ENCODE assay signal across 21 cellular contexts in genomic region chr9:14066815-14067214, GRCh38.
DNase-seq lines count a peak whose midpoint lies in the region; ATAC-seq and TF ChIP-seq lines count a peak whose summit lies in the region.
"Had no signal": no experiment of that assay in that cellular context is flagged by ENCODE, and none has a peak within 500 bp of the region (broad histone marks: within the 10 kb centered on the region; RNA-seq: fewer than 3 reads in every experiment).

No MANE protein-coding gene starts in this region.

- H3K9me3 ChIP-seq in PC-3 (ENCODE audit: low read length) (no peaks in the 10 kb centered on the region), tibial nerve (no peaks in the 10 kb centered on the region)
- H3K9me3 ChIP-seq: BE2C, Peyer's patch had no signal

- H3K36me3 ChIP-seq in PC-3 (ENCODE audit: low read depth, low read length): no peaks in the 10 kb centered on the region
- H3K36me3 ChIP-seq in tibial nerve: no peaks in the 10 kb centered on the region
- H3K36me3 ChIP-seq: BE2C, Peyer's patch had no signal

- BruUV-seq in PC-3 (replicated peaks; lab: Mats Ljungman, UMichigan): no TSS peak

- H3K9me3 Mint-ChIP-seq in nephron: peaks cover 6% of the 10 kb centered on the region

- H2AFZ ChIP-seq in PC-3 (ENCODE audit: low read length): no peak overlapping the region
- H2AFZ ChIP-seq: GM23248 had no signal

- H3K27me3 Mint-ChIP-seq in nephron (ENCODE audit: low read depth): no peaks in the 10 kb centered on the region
- H3K27me3 Mint-ChIP-seq: CD4-positive, alpha-beta memory T cell had no signal

- H3K4me1 ChIP-seq in PC-3 (ENCODE audit: insufficient read depth, low read length): peaks cover 14% of the 10 kb centered on the region
- H3K4me1 ChIP-seq in tibial nerve: no peaks in the 10 kb centered on the region
- H3K4me1 ChIP-seq: Peyer's patch had no signal

- no peak overlapping the region for H3K4me2 ChIP-seq in PC-3 (ENCODE audit: low read length)

- no peaks in the 10 kb centered on the region for H3F3A ChIP-seq in PC-3 (ENCODE audit: low read length, unreplicated experiment)

- ATAC-seq in PC-3 (peak; percentile 46; the same call in 1 of the 2 replicates), GM21447 (IDR thresholded peaks at IDR 0.05; ENCODE audit: unreplicated experiment) (no peak)

- TF ChIP-seq EP300 in tibial nerve (IDR thresholded peaks at IDR 0.05): no peak

- peak overlapping the region in 2 of 3 experiments; percentile 11 to 82 for H3K27ac Mint-ChIP-seq in nephron
- H3K27ac Mint-ChIP-seq: CD4-positive, alpha-beta memory T cell had no signal

- DNase-seq in NCI-H2029 treated with DMSO at 0.1 percent for 48 hours (lab: John Stamatoyannopoulos, UW): peak; percentile 16
- DNase-seq in NCI-H2029 (lab: John Stamatoyannopoulos, UW): no peak
- DNase-seq in LNCaP clone FGC (ENCODE audit: low read depth): peak; percentile 51
- peak; percentile 47 for DNase-seq in PC-3
- no peak for DNase-seq in tibial nerve (ENCODE audit: low spot score in 2 of 2)
- no peak for DNase-seq in activated naive CD4-positive, alpha-beta T cell treated with anti-CD3 and anti-CD28 coated beads, Interleukin-2, amount 50 U/mL, for 16 hours
- DNase-seq: 8988T; BE2C; CD4-positive, alpha-beta memory T cell; DND-41; GM23248; HCEC 1CT; IMR-90; Kasumi-1; NCI-H1417 treated with DMSO at 0.1 percent for 48 hours; NCI-H226; NCI-H82; Peyer's patch; SHP77 treated with DMSO at 0.1 percent for 48 hours had no signal

- POLR2A ChIA-PET in PC-3 (lab: Charles Lee; ENCODE audit: unreplicated experiment): no interaction called here

- peaks cover 32% of the 10 kb centered on the region for H3K4me1 Mint-ChIP-seq in nephron
- H3K4me1 Mint-ChIP-seq: CD4-positive, alpha-beta memory T cell had no signal

- H4K20me1 ChIP-seq in PC-3 (ENCODE audit: low read length): no peaks in the 10 kb centered on the region

- intact Hi-C loops in PC-3 (cut with micrococcal nuclease): no loop called here

- H3K4me3 ChIP-seq in LNCaP clone FGC (ENCODE audit: low read depth, low read length) (no peak overlapping the region), PC-3 (ENCODE audit: low read length) (no peak overlapping the region), tibial nerve (no peak overlapping the region)
- H3K4me3 ChIP-seq: GM23248, Peyer's patch had no signal

- H3K9me2 ChIP-seq in PC-3 (replicated peaks; ENCODE audit: low read length): no peaks in the 10 kb centered on the region

- TF ChIP-seq CTCF in LNCaP clone FGC (IDR thresholded peaks at IDR 0.05; ENCODE audit: control insufficient read depth, extremely low read depth, insufficient read depth): no peak
- TF ChIP-seq CTCF in PC-3 (conservative IDR thresholded peaks at IDR 0.05; ENCODE audit: low read depth, low read length): no peak
- no peak for TF ChIP-seq CTCF in nephron (IDR thresholded peaks at IDR 0.05; ENCODE audit: unreplicated experiment in 3 of 3)
- TF ChIP-seq CTCF in tibial nerve (IDR thresholded peaks at IDR 0.05): no peak

- H3K9ac ChIP-seq in PC-3 (ENCODE audit: low read length): no peak overlapping the region
- H3K9ac ChIP-seq: GM23248 had no signal

- no peak for TF ChIP-seq POLR2A in tibial nerve (IDR thresholded peaks at IDR 0.05)

- H3K4me3 Mint-ChIP-seq in nephron: no peak overlapping the region
- H3K4me3 Mint-ChIP-seq: CD4-positive, alpha-beta memory T cell had no signal

- H3K27me3 ChIP-seq in PC-3 (ENCODE audit: low read length): no peaks in the 10 kb centered on the region
- no peaks in the 10 kb centered on the region for H3K27me3 ChIP-seq in tibial nerve
- H3K27me3 ChIP-seq: BE2C, Peyer's patch had no signal

- no peak overlapping the region for H3K27ac ChIP-seq in PC-3 (ENCODE audit: low read length)
- H3K27ac ChIP-seq in tibial nerve: no peak overlapping the region
- H3K27ac ChIP-seq: GM23248, Peyer's patch had no signal

- 75 to 78% methylated on average over 4 of the region's 4 CpGs for WGBS in tibial nerve, 2 donors

- H3K36me3 Mint-ChIP-seq in nephron (ENCODE audit: low read depth): no peaks in the 10 kb centered on the region
- H3K36me3 Mint-ChIP-seq: CD4-positive, alpha-beta memory T cell had no signal

- CTCF ChIA-PET in PC-3 (lab: Charles Lee): no interaction called here

- H3K79me2 ChIP-seq in PC-3 (ENCODE audit: low read length): no peaks in the 10 kb centered on the region

Comparison
In these comparisons a context has a peak if more than half of its experiments do, and no peak if none do; other contexts are left out.
1. DNase-seq: peak in NCI-H2029 treated with DMSO at 0.1 percent for 48 hours (single experiment), LNCaP clone FGC (single experiment) and PC-3 (single experiment); none in NCI-H2029 (single experiment), tibial nerve (0 of 2) and activated naive CD4-positive, alpha-beta T cell treated with anti-CD3 and anti-CD28 coated beads, Interleukin-2, amount 50 U/mL, for 16 hours (single experiment).